In genomic region chr1:87497804-87498203, GRCh38 we compare ENCODE assay signal across 18 cellular contexts.
A peak's percentile ranks its signal among the peaks of the same experiment; 100 is the strongest.
DNase-seq lines count a peak whose midpoint lies in the region; ATAC-seq and TF ChIP-seq lines count a peak whose summit lies in the region.
"Had no signal": no experiment of that assay in that cellular context is flagged by ENCODE, and none has a peak within 500 bp of the region (broad histone marks: within the 10 kb centered on the region; RNA-seq: fewer than 3 reads in every experiment).

No MANE protein-coding gene starts in this region.

- no peak overlapping the region for H3K4me3 Mint-ChIP-seq in stimulated activated naive B cell treated with anti-CD40 and anti-IgM and Interleukin-4, amounts not matched to agents 10 μg/mL and 1 μg/mL and 100 μg/mL, for 72 hours

- H3K4me1 Mint-ChIP-seq in stimulated activated naive B cell treated with anti-CD40 and anti-IgM and Interleukin-4, amounts not matched to agents 10 μg/mL and 1 μg/mL and 100 μg/mL, for 72 hours = peaks cover 4 to 7% of the 10 kb centered on the region in 2 donors

- peaks cover under 1% of the 10 kb centered on the region for H3K36me3 ChIP-seq in SU-DHL-6 (ENCODE audit: low read length)
- H3K36me3 ChIP-seq in transverse colon = no peaks in the 10 kb centered on the region
- H3K36me3 ChIP-seq: BLaER1 had no signal

- in situ Hi-C loops in transverse colon (cut with MboI; ENCODE audit: low pct_ligation_motif_present in 1 of 4, low pct_unique_long_range_greater_than_20kb in 1 of 4, low sequenced_read_pairs in 3 of 4) = no loop called here

- 79 to 88% methylated on average over 1 of the region's 1 CpG for WGBS in transverse colon (ENCODE audit: low coverage in 1 of 2), 2 donors

- no peaks in the 10 kb centered on the region for H3K79me2 ChIP-seq in SU-DHL-6 (ENCODE audit: insufficient read depth, low read length)

- no peaks in the 10 kb centered on the region for H4K20me1 ChIP-seq in SU-DHL-6 (ENCODE audit: low read depth, low read length)
- H4K20me1 ChIP-seq: BLaER1 had no signal

- peaks cover 0 to 2% of the 10 kb centered on the region in 2 donors for H3K9me3 Mint-ChIP-seq in stimulated activated naive B cell treated with anti-CD40 and anti-IgM and Interleukin-4, amounts not matched to agents 10 μg/mL and 1 μg/mL and 100 μg/mL, for 72 hours

- H3K4me3 ChIP-seq in SU-DHL-6 (ENCODE audit: insufficient read depth, low read length, poor library complexity, severe bottlenecking) (peak overlapping the region; percentile 16), transverse colon (no peak overlapping the region)
- H3K4me3 ChIP-seq: BLaER1 had no signal

- H3K27me3 ChIP-seq in SU-DHL-6 (ENCODE audit: low read length) (no peaks in the 10 kb centered on the region), transverse colon (no peaks in the 10 kb centered on the region)
- H3K27me3 ChIP-seq: BLaER1 had no signal

- no peak for TF ChIP-seq POLR2A in transverse colon (IDR thresholded peaks at IDR 0.05)

- TF ChIP-seq CTCF in SU-DHL-6 (IDR thresholded peaks at IDR 0.05; ENCODE audit: insufficient read depth, low read length, poor library complexity, severe bottlenecking) = no peak
- no peak for TF ChIP-seq CTCF in transverse colon (IDR thresholded peaks at IDR 0.05)

- TF ChIP-seq EP300 in transverse colon (IDR thresholded peaks at IDR 0.05; ENCODE audit: low read depth) = no peak

- DNase-seq in DMS53 (lab: John Stamatoyannopoulos, UW) (peak; percentile 39), DMS114 treated with DMSO at 0.1 percent for 48 hours (lab: John Stamatoyannopoulos, UW; ENCODE audit: unreplicated experiment) (no peak), transverse colon (no peak)
- no peak for DNase-seq in stimulated activated naive B cell treated with anti-CD40 and anti-IgM and Interleukin-4, amounts not matched to agents 10 μg/mL and 1 μg/mL and 100 μg/mL, for 72 hours
- DNase-seq: 8988T, DMS 273 treated with DMSO at 0.1 percent for 48 hours, NCI-H1048, NCI-H1694, NCI-H2107, NCI-H226, NCI-H526, T-helper 9 cell had no signal

- ATAC-seq in GM21717 (IDR thresholded peaks at IDR 0.05; ENCODE audit: unreplicated experiment) (peak; percentile 27), HG02973 (IDR thresholded peaks at IDR 0.05; ENCODE audit: unreplicated experiment) (peak; percentile 55), GM21576 (IDR thresholded peaks at IDR 0.05; ENCODE audit: unreplicated experiment) (no peak)
- ATAC-seq in stimulated activated naive B cell treated with anti-CD40 and anti-IgM and Interleukin-4, amounts not matched to agents 10 μg/mL and 1 μg/mL and 100 μg/mL, for 72 hours (replicated peaks) = no peak
- ATAC-seq: HCT116 had no signal

- peaks cover 46% of the 10 kb centered on the region for H3F3A ChIP-seq in SU-DHL-6 (ENCODE audit: insufficient read depth)

- H3K27ac ChIP-seq in SU-DHL-6 (ENCODE audit: low read depth, low read length) = peak overlapping the region; percentile 97
- no peak overlapping the region for H3K27ac ChIP-seq in transverse colon
- H3K27ac ChIP-seq: BLaER1 had no signal

- intact Hi-C loops in transverse colon (cut with DNase I; ENCODE audit: low total_unique reads) = no loop called here

- H3K9me2 ChIP-seq in SU-DHL-6 (replicated peaks; ENCODE audit: insufficient read depth, low read length) = no peaks in the 10 kb centered on the region

- H3K36me3 Mint-ChIP-seq in stimulated activated naive B cell treated with anti-CD40 and anti-IgM and Interleukin-4, amounts not matched to agents 10 μg/mL and 1 μg/mL and 100 μg/mL, for 72 hours = no peaks in the 10 kb centered on the region

- H3K27me3 Mint-ChIP-seq in stimulated activated naive B cell treated with anti-CD40 and anti-IgM and Interleukin-4, amounts not matched to agents 10 μg/mL and 1 μg/mL and 100 μg/mL, for 72 hours = no peaks in the 10 kb centered on the region

- H3K27ac Mint-ChIP-seq in stimulated activated naive B cell treated with anti-CD40 and anti-IgM and Interleukin-4, amounts not matched to agents 10 μg/mL and 1 μg/mL and 100 μg/mL, for 72 hours = no peak overlapping the region

- H3K9me3 ChIP-seq in SU-DHL-6 (ENCODE audit: insufficient read depth, low read length) (peaks cover 3% of the 10 kb centered on the region; the same call in 1 of the 2 replicates), transverse colon (no peaks in the 10 kb centered on the region)

- peak overlapping the region; percentile 24 for H2AFZ ChIP-seq in SU-DHL-6 (ENCODE audit: low read depth, low read length, severe bottlenecking)

- H3K4me2 ChIP-seq in SU-DHL-6 (ENCODE audit: low read depth, low read length, poor library complexity, severe bottlenecking) = peak overlapping the region; percentile 80
- H3K4me2 ChIP-seq: BLaER1 had no signal

- H3K9ac ChIP-seq in SU-DHL-6 (ENCODE audit: low read length) = peak overlapping the region; percentile 55
- H3K9ac ChIP-seq: BLaER1 had no signal

- no peaks in the 10 kb centered on the region for H3K4me1 ChIP-seq in transverse colon
- H3K4me1 ChIP-seq: BLaER1 had no signal

Comparison
In these comparisons a context has a peak if more than half of its experiments do, and no peak if none do; other contexts are left out.
1. ATAC-seq: peak in GM21717 (single experiment) and HG02973 (single experiment); none in GM21576 (single experiment) and stimulated activated naive B cell treated with anti-CD40 and anti-IgM and Interleukin-4, amounts not matched to agents 10 μg/mL and 1 μg/mL and 100 μg/mL, for 72 hours (0 of 2).